ENCODE assay signal across 20 cellular contexts in genomic region chr9:3336951-3337350, GRCh38.
DNase-seq lines count a peak whose midpoint lies in the region; ATAC-seq and TF ChIP-seq lines count a peak whose summit lies in the region.
"Had no signal": no experiment of that assay in that cellular context is flagged by ENCODE, and none has a peak within 500 bp of the region (broad histone marks: within the 10 kb centered on the region; RNA-seq: fewer than 3 reads in every experiment).

No MANE protein-coding gene starts in this region.

- no peak for ATAC-seq in HG02840 (IDR thresholded peaks at IDR 0.05; ENCODE audit: low FRiP score, unreplicated experiment)

- no peak overlapping the region for H3K4me3 ChIP-seq in right atrium auricular region
- H3K4me3 ChIP-seq: Peyer's patch, vagina had no signal

- H3K9me3 Mint-ChIP-seq in chondrocyte (ENCODE audit: low read depth) (no peaks in the 10 kb centered on the region), neural crest cell (no peaks in the 10 kb centered on the region)

- H3K27me3 ChIP-seq in right atrium auricular region, result no peaks in the 10 kb centered on the region
- H3K27me3 ChIP-seq: Peyer's patch, vagina had no signal

- H3K4me3 Mint-ChIP-seq in chondrocyte (ENCODE audit: unreplicated experiment), result no peak overlapping the region
- no peak overlapping the region for H3K4me3 Mint-ChIP-seq in neural crest cell
- H3K4me3 Mint-ChIP-seq: IgD-negative memory B cell had no signal

- no peaks in the 10 kb centered on the region for H3K27me3 Mint-ChIP-seq in chondrocyte (ENCODE audit: low read depth)
- H3K27me3 Mint-ChIP-seq in neural crest cell (ENCODE audit: low read depth), result no peaks in the 10 kb centered on the region
- H3K27me3 Mint-ChIP-seq: IgD-negative memory B cell had no signal

- H3K36me3 ChIP-seq in right atrium auricular region, result no peaks in the 10 kb centered on the region
- H3K36me3 ChIP-seq: Peyer's patch, vagina, WERI-Rb-1 had no signal

- TF ChIP-seq CTCF in right atrium auricular region (IDR thresholded peaks at IDR 0.05) (no peak), chondrocyte (IDR thresholded peaks at IDR 0.05) (no peak), neural crest cell (conservative IDR thresholded peaks at IDR 0.05) (no peak)

- no peaks in the 10 kb centered on the region for H3K36me3 Mint-ChIP-seq in chondrocyte (ENCODE audit: low read depth)
- H3K36me3 Mint-ChIP-seq in neural crest cell (ENCODE audit: low read depth), result no peaks in the 10 kb centered on the region

- H3K9me3 ChIP-seq in right atrium auricular region, result no peaks in the 10 kb centered on the region
- H3K9me3 ChIP-seq: Peyer's patch, vagina had no signal

- H3K4me1 ChIP-seq in right atrium auricular region, result peaks cover 0 to 21% of the 10 kb centered on the region in 2 donors
- H3K4me1 ChIP-seq: Peyer's patch had no signal

- H3K27ac ChIP-seq in right atrium auricular region, result peak overlapping the region; percentile 50 to 66
- H3K27ac ChIP-seq: epithelial cell of prostate, vagina, WERI-Rb-1 had no signal

- H3K27ac Mint-ChIP-seq in chondrocyte (ENCODE audit: unreplicated experiment) (peak overlapping the region; percentile 20), neural crest cell (ENCODE audit: unreplicated experiment) (peak overlapping the region; percentile 6)
- H3K27ac Mint-ChIP-seq: IgD-negative memory B cell had no signal

- intact Hi-C loops in cardiac septum (cut with DNase I), result no loop called here

- DNase-seq in right atrium auricular region (ENCODE audit: low spot score), result no peak
- no peak for DNase-seq in cardiac septum (ENCODE audit: low spot score)
- no peak for DNase-seq in chondrocyte (ENCODE audit: low spot score)
- DNase-seq in neural crest cell (ENCODE audit: low read depth, low spot score), result no peak
- DNase-seq in SW 1271 (lab: John Stamatoyannopoulos, UW), result no peak
- DNase-seq in stimulated activated CD4-positive, alpha-beta T cell treated with anti-CD3 and anti-CD28 coated beads, Interleukin-1b, Interleukin-23, amount 100 ng/mL, for 48 hours, result no peak
- DNase-seq: activated CD8-positive, alpha-beta memory T cell treated with anti-CD3 and anti-CD28 coated beads, Interleukin-2, amount 50 U/mL, for 48 hours; activated effector memory CD4-positive, alpha-beta T cell treated with anti-CD3 and anti-CD28 coated beads, Interleukin-2, amount 50 U/mL, for 16 hours; amniotic stem cell; H7; NCI-H1417 treated with DMSO at 0.1 percent for 48 hours; NCI-H510A; NK-92 treated with Interleukin-12 subunit alpha and Interleukin-12 subunit beta, amount 100 ng/mL, for 24 hours; Peyer's patch; retina; WERI-Rb-1 had no signal

- H3K4me1 Mint-ChIP-seq in chondrocyte (ENCODE audit: low read depth) (peaks cover 6% of the 10 kb centered on the region), neural crest cell (peaks cover 15% of the 10 kb centered on the region)
